8 cellular contexts compared by ENCODE assay signal in the genomic region with DNA sequence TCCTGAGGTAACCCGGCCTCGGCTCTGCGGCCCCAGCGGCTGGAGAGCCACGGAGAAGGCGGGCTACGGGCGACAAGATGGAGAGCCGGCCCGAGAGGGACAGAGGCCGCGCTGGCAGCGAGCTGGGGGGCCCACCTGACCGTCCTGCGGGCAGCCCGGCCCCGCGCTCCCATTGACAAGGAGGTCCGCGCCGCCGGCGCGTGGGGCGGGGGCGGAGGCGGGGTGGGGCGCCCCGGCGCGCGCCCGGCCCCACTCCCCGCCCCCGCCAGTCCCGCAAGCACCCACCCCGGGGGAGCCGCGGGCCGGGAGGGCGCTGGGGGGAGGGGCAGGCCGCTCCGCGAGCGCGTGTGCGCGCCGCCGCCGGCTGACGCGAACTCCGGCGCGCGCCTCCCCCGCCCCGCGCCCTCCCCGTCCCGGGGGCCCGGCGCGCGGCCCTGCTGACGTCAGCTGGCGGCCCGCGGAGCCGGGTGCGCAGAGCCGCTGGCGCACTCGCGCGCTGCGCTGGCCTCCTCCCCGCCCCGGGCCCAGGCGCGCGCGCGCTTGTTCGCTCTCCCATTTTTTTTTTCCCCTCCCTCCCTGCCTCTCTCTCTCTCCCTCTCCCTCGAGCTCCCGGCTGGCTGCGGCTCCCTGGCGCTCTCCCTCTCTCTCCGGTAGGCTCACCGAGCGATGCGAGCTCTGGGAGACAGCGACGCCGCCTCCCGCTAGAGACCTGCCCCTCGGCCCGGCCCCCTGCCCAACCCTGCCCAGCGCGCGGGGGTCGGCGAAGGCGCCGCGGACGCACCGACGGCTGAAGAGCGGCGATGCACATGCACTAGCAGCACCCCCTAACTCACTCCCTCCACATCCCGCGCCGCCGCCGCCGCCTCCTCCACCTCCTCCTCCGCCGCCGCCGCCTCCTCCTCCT. TPM values are rescaled to one million over a fixed set of nuclear protein-coding genes. Genes with fewer than 3 reads are reported as not detected.
DNase-seq lines count a peak whose midpoint lies in the region; ATAC-seq and TF ChIP-seq lines count a peak whose summit lies in the region.

A gene (plus strand): TSS at position 587 of the 904 bp plus-strand sequence. CDS start 747 bp downstream, outside the sequence.

- H3K27me3 ChIP-seq in iPS-18a (ENCODE audit: control insufficient read depth, insufficient read depth, low read length), result peaks cover 50% of the 10 kb centered on the region
- no peaks in the 10 kb centered on the region for H3K27me3 ChIP-seq in sigmoid colon

- intact Hi-C loops in MCF 10A (cut with micrococcal nuclease), result loop anchor here (5.0 kb wide), 1 partner anchor 126 kb away; no protein-coding TSS in a partner anchor
- intact Hi-C loops in sigmoid colon (cut with DNase I), result loop anchor here (2.0 to 5.0 kb wide), 6 partner anchors 20 to 244 kb away; no protein-coding TSS in a partner anchor

- peaks cover 30% of the 10 kb centered on the region for H3K4me1 ChIP-seq in iPS-18a (ENCODE audit: control insufficient read depth, low read depth, low read length)
- H3K4me1 ChIP-seq in sigmoid colon, result peaks cover 0 to 49% (median 39%) of the 10 kb centered on the region in 4 donors

- DNase-seq in M059J (ENCODE audit: low read depth), result peak; percentile 81
- DNase-seq in T-helper 9 cell, result peak; percentile 70
- DNase-seq in MCF 10A (ENCODE audit: unreplicated experiment), result peak; percentile 32
- DNase-seq in sigmoid colon, result peak; percentile 91

- ATAC-seq in GM18498 (IDR thresholded peaks at IDR 0.05; ENCODE audit: unreplicated experiment) (peak; percentile 58), HG02884 (IDR thresholded peaks at IDR 0.05; ENCODE audit: unreplicated experiment) (no peak), GM21515 (IDR thresholded peaks at IDR 0.05; ENCODE audit: unreplicated experiment) (no peak)

- H3K27me3 Mint-ChIP-seq in MCF 10A (ENCODE audit: insufficient read depth, unreplicated experiment), result peaks cover 83% of the 10 kb centered on the region

- H3K4me3 Mint-ChIP-seq in MCF 10A (ENCODE audit: unreplicated experiment), result peak within 1 kb of the TSS; percentile 79

- CTCF ChIA-PET in MCF 10A (lab: Yijun Ruan, JAX), result interaction anchor here (0.6 to 1.2 kb wide), 2 partner anchors 127 to 313 kb away, joined by 3 read pairs; no protein-coding TSS in a partner anchor

- H3K4me1 Mint-ChIP-seq in MCF 10A (ENCODE audit: insufficient read depth, unreplicated experiment), result no peaks in the 10 kb centered on the region

- BruUV-seq in MCF 10A (replicated peaks; lab: Mats Ljungman, UMichigan), result no TSS peak

- no peak for TF ChIP-seq EP300 in sigmoid colon (IDR thresholded peaks at IDR 0.05)

- POLR2A ChIA-PET in MCF 10A (lab: Yijun Ruan, JAX), result interaction anchor here (0.6 to 0.8 kb wide), 2 partner anchors 14 to 263 kb away, joined by 3 read pairs; no protein-coding TSS in a partner anchor

- H3K9me3 ChIP-seq in iPS-18a (ENCODE audit: control insufficient read depth, low read depth, low read length) (no peaks in the 10 kb centered on the region), sigmoid colon (no peaks in the 10 kb centered on the region)

- H3K27ac Mint-ChIP-seq in MCF 10A (ENCODE audit: low read depth, unreplicated experiment), result no peak within 1 kb of the TSS

- H3K36me3 Mint-ChIP-seq in MCF 10A (ENCODE audit: insufficient read depth, unreplicated experiment), result no peaks in the 10 kb centered on the region

- TF ChIP-seq CTCF in MCF 10A (IDR thresholded peaks at IDR 0.05; ENCODE audit: unreplicated experiment) (no peak), sigmoid colon (IDR thresholded peaks at IDR 0.05) (no peak)

- no peak within 1 kb of the TSS for H3K27ac ChIP-seq in iPS-18a (ENCODE audit: low read length)
- peak within 1 kb of the TSS; percentile 76 to 99 (median 97) for H3K27ac ChIP-seq in sigmoid colon

- TF ChIP-seq POLR2A in sigmoid colon (IDR thresholded peaks at IDR 0.05), result peak in 1 of 2 donors; percentile 27

- H3K4me3 ChIP-seq in iPS-18a (ENCODE audit: low read length) (peak within 1 kb of the TSS; percentile 74), sigmoid colon (peak within 1 kb of the TSS; percentile 81 to 82 (median 81))

- no peaks in the 10 kb centered on the region for H3K36me3 ChIP-seq in iPS-18a (ENCODE audit: control insufficient read depth, low read depth, low read length)
- H3K36me3 ChIP-seq in sigmoid colon, result no peaks in the 10 kb centered on the region

- WGBS in sigmoid colon, 2 donors, result 1% methylated on average over 123 of the region's 123 CpGs

- peak within 1 kb of the TSS; percentile 29 for H3K9ac ChIP-seq in iPS-18a (ENCODE audit: low read length)

- no peaks in the 10 kb centered on the region for H3K9me3 Mint-ChIP-seq in MCF 10A (ENCODE audit: unreplicated experiment)

RNA-seq across cellular contexts. Expression of the gene that starts here (rescaled TPM):
- total RNA-seq in M059J (2014; rRNA removed; shearing (Covaris generic)), result 3.2 and 10.9 TPM in 2 replicates
- 0.44 TPM in 1 of 2 replicates, not detected in the other for total RNA-seq in MCF 10A (2022)
- 10 to 100 TPM; 28.8 to 67.0 (median 32.4) TPM for total RNA-seq in sigmoid colon
- 1 to 10 TPM in 2 of 3 donors, under 1 TPM in 1; 0.69 to 8.2 (median 1.8) TPM for polyA plus RNA-seq in sigmoid colon

Comparison
In these comparisons a context has a peak if more than half of its experiments do, and no peak if none do; other contexts are left out.
1. Peak in DNase-seq in MCF 10A; RNA of the gene not detected or under 1 TPM.
2. DNase-seq: peak in every context shown above with its lines; median percentile 91 in sigmoid colon; 81 in M059J; 70 in T-helper 9 cell; 32 in MCF 10A.